10 cellular contexts compared by ENCODE assay signal in the genomic region with DNA sequence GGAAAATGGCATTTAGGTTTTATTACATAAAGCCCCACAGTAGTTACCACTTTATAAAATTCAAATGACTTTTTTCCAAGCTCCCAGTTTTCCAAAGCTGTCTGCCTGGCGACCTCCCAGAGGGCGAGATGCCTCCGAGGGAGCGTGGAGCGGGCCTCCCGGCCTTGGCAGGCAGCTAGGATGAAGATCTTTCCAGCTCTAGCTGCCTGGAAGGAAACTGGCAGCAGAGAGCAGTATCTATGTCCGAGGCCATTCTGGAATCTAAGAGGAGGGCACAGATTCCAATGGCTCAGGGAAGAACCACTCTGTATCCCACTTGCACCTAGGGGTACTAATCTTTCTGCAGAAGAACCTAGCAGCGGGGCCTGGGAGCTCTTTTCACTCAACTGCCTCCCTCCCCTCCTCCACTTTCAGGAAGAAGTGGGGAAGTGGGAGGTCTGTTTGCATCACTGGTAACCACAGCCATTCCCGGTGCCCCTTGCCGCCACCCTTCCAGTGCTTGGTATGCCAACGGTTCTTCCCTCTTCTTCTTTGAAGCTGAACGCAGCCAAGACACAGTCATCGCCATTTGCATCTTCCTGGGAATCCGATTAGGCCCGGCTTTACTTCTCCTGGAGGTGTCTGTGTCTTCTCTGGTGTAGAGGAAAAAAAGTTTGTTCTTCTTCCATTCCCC. TPM values are rescaled to one million over a fixed set of nuclear protein-coding genes. Genes with fewer than 3 reads are reported as not detected.
DNase-seq lines count a peak whose midpoint lies in the region; ATAC-seq, FAIRE-seq and TF ChIP-seq lines count a peak whose summit lies in the region.
"Had no signal": no experiment of that assay in that cellular context is flagged by ENCODE, and none has a peak within 500 bp of the region (broad histone marks: within the 10 kb centered on the region; RNA-seq: fewer than 3 reads in every experiment).

No MANE protein-coding gene starts in this region.

- H3K4me1 Mint-ChIP-seq in activated T-helper 1 cell treated with anti-CD3 and anti-CD28 coated beads, Interleukin-12 subunit alpha, Interleukin-12 subunit beta, Interleukin-2, Interleukin-4 antibody, amounts not matched to agents 30 ng/mL and 10 ng/mL and 1 ng/mL, durations not matched to agents 14 hours and 24 hours and 36 hours (ENCODE audit: low read depth): peaks cover 37% of the 10 kb centered on the region

- TF ChIP-seq POLR2A in right lobe of liver (IDR thresholded peaks at IDR 0.05) (no peak), HepG2 (IDR thresholded peaks at IDR 0.05; ENCODE audit: insufficient read depth in 1 of 2, low read depth in 2 of 2, low read length in 2 of 2) (no peak)

- H3K9ac ChIP-seq in HepG2 (ENCODE audit: insufficient read depth, low read depth, low read length): no peak overlapping the region

- POLR2A ChIA-PET in HepG2 (lab: Yijun Ruan, JAX): no interaction called here

- 54% methylated on average over 13 of the region's 15 CpGs for WGBS in right lobe of liver (ENCODE audit: insufficient coverage, low coverage, low lambda C conversion rate, missing lambda C conversion rate)
- 48% methylated on average over 13 of the region's 15 CpGs for WGBS in HepG2 (ENCODE audit: low lambda C conversion rate)

- no peak for TF ChIP-seq RAD21 in HepG2 (CRISPR knock-in tag; IDR thresholded peaks at IDR 0.05)

- TF ChIP-seq CTCF in right lobe of liver (IDR thresholded peaks at IDR 0.05) (no peak), HepG2 (CRISPR knock-in tag; IDR thresholded peaks at IDR 0.05) (no peak), left lung (IDR thresholded peaks at IDR 0.05) (no peak)

- H3K36me3 Mint-ChIP-seq in activated T-helper 1 cell treated with anti-CD3 and anti-CD28 coated beads, Interleukin-12 subunit alpha, Interleukin-12 subunit beta, Interleukin-2, Interleukin-4 antibody, amounts not matched to agents 30 ng/mL and 10 ng/mL and 1 ng/mL, durations not matched to agents 14 hours and 24 hours and 36 hours (ENCODE audit: low read depth): no peaks in the 10 kb centered on the region

- peak in 2 of 3 donors; percentile 42 to 58 for DNase-seq in right lobe of liver
- no peak for DNase-seq in HepG2 (ENCODE audit: low spot score)
- DNase-seq in activated T-helper 1 cell treated with anti-CD3 and anti-CD28 coated beads, Interleukin-12 subunit alpha, Interleukin-12 subunit beta, Interleukin-2, Interleukin-4 antibody, amounts not matched to agents 30 ng/mL and 10 ng/mL and 1 ng/mL, durations not matched to agents 14 hours and 24 hours and 36 hours (ENCODE audit: low spot score): no peak
- peak; percentile 69 to 82 for DNase-seq in left lung
- no peak for DNase-seq in DMS79 (lab: John Stamatoyannopoulos, UW)
- no peak for DNase-seq in activated CD4-positive, CD25-positive, alpha-beta regulatory T cell (lab: John Stamatoyannopoulos, UW)

- in situ Hi-C loops in HepG2 (cut with HindIII; ENCODE audit: extremely low pct_ligation_motif_present, low pct_unique_long_range_greater_than_20kb): no loop called here

- no peaks in the 10 kb centered on the region for H3K4me1 ChIP-seq in right lobe of liver
- H3K4me1 ChIP-seq in HepG2 (ENCODE audit: insufficient read depth, low read length): no peaks in the 10 kb centered on the region
- H3K4me1 ChIP-seq in left lung: peaks cover 0 to 49% of the 10 kb centered on the region in 2 donors
- H3K4me1 ChIP-seq: thyroid gland had no signal

- H3K79me2 ChIP-seq in HepG2 (ENCODE audit: insufficient read depth, low read length): no peaks in the 10 kb centered on the region

- no peaks in the 10 kb centered on the region for H3K27me3 ChIP-seq in right lobe of liver
- peaks cover 0 to 2% of the 10 kb centered on the region in 2 experiments; a peak in 2 of 5 replicates for H3K27me3 ChIP-seq in HepG2 (ENCODE audit: control insufficient read depth in 1 of 2, insufficient read depth in 2 of 2, low read length in 2 of 2)
- no peaks in the 10 kb centered on the region for H3K27me3 ChIP-seq in left lung
- H3K27me3 ChIP-seq: thyroid gland had no signal

- H2AFZ ChIP-seq in HepG2 (ENCODE audit: low read length): no peak overlapping the region

- no peak for FAIRE-seq in HepG2 (lab: Jason Lieb, UNC)
- FAIRE-seq: astrocyte had no signal

- TF ChIP-seq EP300 in HepG2 (IDR thresholded peaks at IDR 0.05; ENCODE audit: low read depth in 2 of 2, low read length in 2 of 2) (no peak), HepG2 (CRISPR knock-in tag; IDR thresholded peaks at IDR 0.05; ENCODE audit: borderline replicate concordance) (no peak)

- BruUV-seq in HepG2 (replicated peaks; lab: Mats Ljungman, UMichigan): no TSS peak

- ATAC-seq in right lobe of liver (peak; percentile 35 to 61 (median 39)), HepG2 (no peak), left lung (peak; percentile 29), HG02642 (IDR thresholded peaks at IDR 0.05; ENCODE audit: poor library complexity, unreplicated experiment) (no peak), HG03571 (IDR thresholded peaks at IDR 0.05; ENCODE audit: unreplicated experiment) (no peak)

- H3K4me2 ChIP-seq in HepG2 (ENCODE audit: low read depth, low read length): no peak overlapping the region

- no peaks in the 10 kb centered on the region for H3K9me3 ChIP-seq in right lobe of liver
- H3K9me3 ChIP-seq in HepG2 (ENCODE audit: low read length): no peaks in the 10 kb centered on the region
- no peaks in the 10 kb centered on the region for H3K9me3 ChIP-seq in left lung
- H3K9me3 ChIP-seq: thyroid gland had no signal

- H3K4me3 ChIP-seq in right lobe of liver (no peak overlapping the region), HepG2 (replicated peaks in 1 of 3; ENCODE audit: insufficient read depth in 1 of 3, low read depth in 2 of 3, low read length in 3 of 3) (no peak overlapping the region), left lung (peak overlapping the region in 1 of 2 donors; percentile 35)
- H3K4me3 ChIP-seq: thyroid gland had no signal

- CTCF ChIA-PET in HepG2 (lab: Yijun Ruan, JAX; ENCODE audit: low intra/inter-chr PET ratio, low total read pairs): no interaction called here

- H3K36me3 ChIP-seq in right lobe of liver (no peaks in the 10 kb centered on the region), HepG2 (replicated peaks in 1 of 2; ENCODE audit: control insufficient read depth in 1 of 2, insufficient read depth in 2 of 2, low read length in 2 of 2) (no peaks in the 10 kb centered on the region), left lung (no peaks in the 10 kb centered on the region)
- H3K36me3 ChIP-seq: thyroid gland had no signal

- peak overlapping the region; percentile 45 for H3K4me3 Mint-ChIP-seq in activated T-helper 1 cell treated with anti-CD3 and anti-CD28 coated beads, Interleukin-12 subunit alpha, Interleukin-12 subunit beta, Interleukin-2, Interleukin-4 antibody, amounts not matched to agents 30 ng/mL and 10 ng/mL and 1 ng/mL, durations not matched to agents 14 hours and 24 hours and 36 hours

- H3K27me3 Mint-ChIP-seq in activated T-helper 1 cell treated with anti-CD3 and anti-CD28 coated beads, Interleukin-12 subunit alpha, Interleukin-12 subunit beta, Interleukin-2, Interleukin-4 antibody, amounts not matched to agents 30 ng/mL and 10 ng/mL and 1 ng/mL, durations not matched to agents 14 hours and 24 hours and 36 hours (ENCODE audit: insufficient read depth): peaks cover 1% of the 10 kb centered on the region

- H3K27ac ChIP-seq in right lobe of liver: no peak overlapping the region
- no peak overlapping the region for H3K27ac ChIP-seq in HepG2 (ENCODE audit: extremely low read length, insufficient read depth, low read length)
- peak overlapping the region in 1 of 2 donors; percentile 88 for H3K27ac ChIP-seq in left lung
- H3K27ac ChIP-seq: thyroid gland had no signal

- no peaks in the 10 kb centered on the region for H4K20me1 ChIP-seq in HepG2 (ENCODE audit: insufficient read depth, low read length)

- H3K27ac Mint-ChIP-seq in activated T-helper 1 cell treated with anti-CD3 and anti-CD28 coated beads, Interleukin-12 subunit alpha, Interleukin-12 subunit beta, Interleukin-2, Interleukin-4 antibody, amounts not matched to agents 30 ng/mL and 10 ng/mL and 1 ng/mL, durations not matched to agents 14 hours and 24 hours and 36 hours: peak overlapping the region; percentile 84

- peaks cover 5% of the 10 kb centered on the region for H3K9me3 Mint-ChIP-seq in activated T-helper 1 cell treated with anti-CD3 and anti-CD28 coated beads, Interleukin-12 subunit alpha, Interleukin-12 subunit beta, Interleukin-2, Interleukin-4 antibody, amounts not matched to agents 30 ng/mL and 10 ng/mL and 1 ng/mL, durations not matched to agents 14 hours and 24 hours and 36 hours

- intact Hi-C loops in right lobe of liver (cut with DNase I): no loop called here
- intact Hi-C loops in HepG2 (cut with micrococcal nuclease; ENCODE audit: unreplicated experiment): no loop called here
- intact Hi-C loops in activated T-helper 1 cell treated with anti-CD3 and anti-CD28 coated beads, Interleukin-12 subunit alpha, Interleukin-12 subunit beta, Interleukin-2, Interleukin-4 antibody, amounts not matched to agents 30 ng/mL and 10 ng/mL and 1 ng/mL, durations not matched to agents 14 hours and 24 hours and 36 hours (cut with micrococcal nuclease): loop anchor here (2.0 to 5.0 kb wide), 2 partner anchors 17 to 34 kb away; no protein-coding TSS in a partner anchor
- intact Hi-C loops in left lung (cut with DNase I): no loop called here

RNA-seq across cellular contexts. Expression of gene RBPJ, which starts 47.4 kb away (rescaled TPM):
- total RNA-seq in right lobe of liver (10 to 100 TPM; 12.0 to 29.3 (median 19.6) TPM), HepG2 (2016; rRNA removed; fragmentation: Illumina TruSeq; extraction: Trizol) (25.9 and 46.3 TPM in 2 replicates), left lung (100 to 1,000 TPM in 1 of 2 donors, 10 to 100 TPM in 1; 88.6 to 127 TPM)
- total RNA-seq in HepG2 (2016; cell fraction: cytosol; rRNA removed; fragmentation: Illumina TruSeq; extraction: Trizol; ENCODE audit: low read depth): 4.6 and 5.4 TPM in 2 replicates
- 26.5 and 41.4 TPM in 2 replicates for total RNA-seq in HepG2 (2016; cell fraction: insoluble cytoplasmic fraction; rRNA removed; fragmentation: Illumina TruSeq; extraction: Trizol)
- total RNA-seq in HepG2 (2016; cell fraction: membrane; rRNA removed; fragmentation: Illumina TruSeq; extraction: Trizol): 9.7 and 10.3 TPM in 2 replicates
- total RNA-seq in HepG2 (2016; cell fraction: nucleus; rRNA removed; fragmentation: Illumina TruSeq; extraction: Trizol): 43.5 and 46.2 TPM in 2 replicates
- 22.7 and 33.2 TPM in 2 replicates for polyA plus RNA-seq in HepG2 (2011; rRNA removed)
- polyA plus RNA-seq in HepG2 (2011; cell fraction: cytosol; rRNA removed): 15.1 and 17.4 TPM in 2 replicates
- polyA plus RNA-seq in HepG2 (2011; cell fraction: nucleus; rRNA removed): 41.8 and 45.1 TPM in 2 replicates
- polyA plus RNA-seq in HepG2 (2012): 29.3 and 33.0 TPM in 2 replicates
- 0.78 and 1.2 TPM in 2 replicates for polyA plus RNA-seq in HepG2 (2016; cell fraction: cytosol; fragmentation: Illumina TruSeq; extraction: Trizol; ENCODE audit: low read depth)
- polyA plus RNA-seq in HepG2 (2016; cell fraction: insoluble cytoplasmic fraction; fragmentation: Illumina TruSeq; extraction: Trizol; ENCODE audit: low read depth): 34.1 and 34.4 TPM in 2 replicates
- polyA plus RNA-seq in HepG2 (2016; cell fraction: membrane; fragmentation: Illumina TruSeq; extraction: Trizol; ENCODE audit: low read depth): 4.3 and 6.2 TPM in 2 replicates
- 36.2 and 36.5 TPM in 2 replicates for polyA plus RNA-seq in HepG2 (2016; cell fraction: nucleus; fragmentation: Illumina TruSeq; extraction: Trizol; ENCODE audit: insufficient read depth, low read depth)
- 21.7 and 31.8 TPM in 2 replicates for polyA minus RNA-seq in HepG2 (2011; rRNA and poly(A)+ RNA removed; ENCODE audit: low replicate concordance)
- polyA minus RNA-seq in HepG2 (2011; cell fraction: cytosol; rRNA and poly(A)+ RNA removed): 18.4 and 24.8 TPM in 2 replicates
- polyA minus RNA-seq in HepG2 (2011; cell fraction: nucleus; rRNA and poly(A)+ RNA removed): 130 and 131 TPM in 2 replicates
- total RNA-seq in activated T-helper 1 cell treated with anti-CD3 and anti-CD28 coated beads, Interleukin-12 subunit alpha, Interleukin-12 subunit beta, Interleukin-2, Interleukin-4 antibody, amounts not matched to agents 30 ng/mL and 10 ng/mL and 1 ng/mL, durations not matched to agents 14 hours and 24 hours and 36 hours: 455 and 472 TPM in 2 replicates

Comparison
In these comparisons a context has a peak if more than half of its experiments do, and no peak if none do; other contexts are left out.
1. ATAC-seq: peak in right lobe of liver (4 of 4) and left lung (single experiment); none in HepG2 (single experiment), HG02642 (single experiment) and HG03571 (single experiment).
2. DNase-seq: peak in right lobe of liver (2 of 3) and left lung (2 of 2); none in HepG2 (single experiment), activated T-helper 1 cell treated with anti-CD3 and anti-CD28 coated beads, Interleukin-12 subunit alpha, Interleukin-12 subunit beta, Interleukin-2, Interleukin-4 antibody, amounts not matched to agents 30 ng/mL and 10 ng/mL and 1 ng/mL, durations not matched to agents 14 hours and 24 hours and 36 hours (single experiment), DMS79 (single experiment) and activated CD4-positive, CD25-positive, alpha-beta regulatory T cell (0 of 4).